1 cellular context compared by ENCODE assay signal in the genomic region with DNA sequence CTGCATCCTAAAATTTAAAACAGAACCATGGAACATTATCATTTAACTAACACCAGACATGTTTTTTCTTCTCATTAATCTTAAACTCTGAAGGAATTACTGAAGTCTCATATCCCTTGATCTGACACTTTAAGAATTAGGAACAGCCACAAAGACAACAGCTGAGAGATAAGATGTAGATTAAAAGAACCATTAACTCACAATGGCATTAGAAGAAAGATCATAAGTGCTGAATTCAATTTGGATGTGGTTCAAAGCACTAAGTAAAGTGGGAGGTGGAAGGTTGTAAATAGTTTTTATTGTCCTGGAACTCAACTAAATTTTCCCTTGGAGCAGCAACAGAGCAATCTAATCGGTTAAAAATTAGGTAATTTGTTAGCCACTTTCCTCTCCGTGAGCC.
TF ChIP-seq lines count a peak whose summit lies in the region.

No MANE protein-coding gene starts in this region.

TF ChIP-seq in HEK293, 187 proteins besides CTCF, POLR2A, EP300 and RAD21 (continued from another document):
- peak; percentile 76; the same call in 1 of the 2 replicates for TF ChIP-seq TSHZ1 (tag by site-specific recombination; IDR thresholded peaks at IDR 0.05; ENCODE audit: borderline replicate concordance)
- no peak for TF ChIP-seq ZNF239 (tag by site-specific recombination; IDR thresholded peaks at IDR 0.05)
- TF ChIP-seq ZNF843 (tag by site-specific recombination; IDR thresholded peaks at IDR 0.05): peak; percentile 95
- TF ChIP-seq OSR2 (tag by site-specific recombination; IDR thresholded peaks at IDR 0.05): peak; percentile 90
- TF ChIP-seq PRDM4 (tag by site-specific recombination; IDR thresholded peaks at IDR 0.05): peak; percentile 69; the same call in 1 of the 2 replicates
- TF ChIP-seq FEZF1 (tag by site-specific recombination; IDR thresholded peaks at IDR 0.05): peak; percentile 97
- TF ChIP-seq GLI2 (tag by site-specific recombination; IDR thresholded peaks at IDR 0.05; ENCODE audit: borderline replicate concordance, low read depth): 0 out of 2 replicates have a peak, but pooled peaks have one; percentile 40
- TF ChIP-seq GLIS1 (tag by site-specific recombination; IDR thresholded peaks at IDR 0.05): 0 out of 2 replicates have a peak, but pooled peaks have one; percentile 12
- TF ChIP-seq KLF1 (tag by site-specific recombination; IDR thresholded peaks at IDR 0.05): 0 out of 2 replicates have a peak, but pooled peaks have one; percentile 20
- TF ChIP-seq, protein P1, sequence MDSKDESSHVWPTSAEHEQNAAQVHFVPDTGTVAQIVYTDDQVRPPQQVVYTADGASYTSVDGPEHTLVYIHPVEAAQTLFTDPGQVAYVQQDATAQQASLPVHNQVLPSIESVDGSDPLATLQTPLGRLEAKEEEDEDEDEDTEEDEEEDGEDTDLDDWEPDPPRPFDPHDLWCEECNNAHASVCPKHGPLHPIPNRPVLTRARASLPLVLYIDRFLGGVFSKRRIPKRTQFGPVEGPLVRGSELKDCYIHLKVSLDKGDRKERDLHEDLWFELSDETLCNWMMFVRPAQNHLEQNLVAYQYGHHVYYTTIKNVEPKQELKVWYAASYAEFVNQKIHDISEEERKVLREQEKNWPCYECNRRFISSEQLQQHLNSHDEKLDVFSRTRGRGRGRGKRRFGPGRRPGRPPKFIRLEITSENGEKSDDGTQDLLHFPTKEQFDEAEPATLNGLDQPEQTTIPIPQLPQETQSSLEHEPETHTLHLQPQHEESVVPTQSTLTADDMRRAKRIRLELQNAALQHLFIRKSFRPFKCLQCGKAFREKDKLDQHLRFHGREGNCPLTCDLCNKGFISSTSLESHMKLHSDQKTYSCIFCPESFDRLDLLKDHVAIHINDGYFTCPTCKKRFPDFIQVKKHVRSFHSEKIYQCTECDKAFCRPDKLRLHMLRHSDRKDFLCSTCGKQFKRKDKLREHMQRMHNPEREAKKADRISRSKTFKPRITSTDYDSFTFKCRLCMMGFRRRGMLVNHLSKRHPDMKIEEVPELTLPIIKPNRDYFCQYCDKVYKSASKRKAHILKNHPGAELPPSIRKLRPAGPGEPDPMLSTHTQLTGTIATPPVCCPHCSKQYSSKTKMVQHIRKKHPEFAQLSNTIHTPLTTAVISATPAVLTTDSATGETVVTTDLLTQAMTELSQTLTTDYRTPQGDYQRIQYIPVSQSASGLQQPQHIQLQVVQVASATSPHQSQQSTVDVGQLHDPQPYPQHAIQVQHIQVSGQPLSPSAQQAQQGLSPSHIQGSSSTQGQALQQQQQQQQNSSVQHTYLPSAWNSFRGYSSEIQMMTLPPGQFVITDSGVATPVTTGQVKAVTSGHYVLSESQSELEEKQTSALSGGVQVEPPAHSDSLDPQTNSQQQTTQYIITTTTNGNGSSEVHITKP (tag by site-specific recombination; IDR thresholded peaks at IDR 0.05): no peak
- peak; percentile 20; the same call in 1 of the 2 replicates for TF ChIP-seq ZFHX2 (tag by site-specific recombination; conservative IDR thresholded peaks at IDR 0.05)
- peak; percentile 92 for TF ChIP-seq TCF7L2 (IDR thresholded peaks at IDR 0.05; ENCODE audit: borderline replicate concordance, low read depth, low read length)
- peak; percentile 22; the same call in 1 of the 2 replicates for TF ChIP-seq ZNF660 (tag by site-specific recombination; IDR thresholded peaks at IDR 0.05)
- peak; percentile 69; the same call in 1 of the 2 replicates for TF ChIP-seq OVOL3 (tag by site-specific recombination; IDR thresholded peaks at IDR 0.05)
- peak; percentile 90 for TF ChIP-seq WT1 (tag by site-specific recombination; IDR thresholded peaks at IDR 0.05)
TF ChIP-seq in HEK293: peak in this region for 21.
